Comparison of ENCODE assay signal across 1 cellular context in the genomic region with DNA sequence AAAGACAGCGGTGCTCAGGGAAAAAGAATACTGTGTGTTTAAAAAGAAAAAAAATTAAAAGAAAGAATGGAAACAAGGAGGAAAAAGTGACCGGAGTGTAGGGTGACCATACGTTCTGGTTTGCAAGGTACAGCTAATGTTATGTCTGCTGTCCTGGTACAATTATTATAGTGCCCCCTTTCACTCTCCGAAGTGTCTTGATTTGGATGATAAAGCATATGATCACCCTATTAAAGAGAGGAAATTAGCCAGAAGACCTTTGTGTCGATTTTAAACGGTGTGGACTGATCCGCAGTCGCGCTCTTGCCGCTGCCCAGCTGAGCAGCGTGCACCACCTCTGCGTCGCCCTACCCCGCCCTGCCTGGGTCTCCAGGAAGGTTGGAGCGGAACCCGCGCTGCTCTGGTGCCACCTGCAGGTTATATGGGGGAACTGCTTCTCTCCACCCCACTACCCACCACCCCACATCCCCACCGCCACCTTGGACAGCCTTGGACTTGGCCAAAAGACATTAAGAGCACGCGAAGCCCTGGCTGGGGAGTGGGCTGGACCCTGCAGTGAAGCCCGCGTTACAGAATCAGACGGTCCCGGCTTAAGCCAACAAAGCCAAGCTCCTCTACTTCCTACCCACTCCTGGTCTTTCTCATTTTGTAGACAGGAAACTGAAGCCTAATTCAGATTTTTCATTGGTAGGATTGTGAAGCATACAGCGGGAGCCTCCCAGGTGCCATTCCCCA.
TF ChIP-seq lines count a peak whose summit lies in the region.

No MANE protein-coding gene starts in this region.

TF ChIP-seq in Ishikawa, 13 proteins besides CTCF, POLR2A, EP300 and RAD21 (continued from another document):
- TF ChIP-seq, protein P1, sequence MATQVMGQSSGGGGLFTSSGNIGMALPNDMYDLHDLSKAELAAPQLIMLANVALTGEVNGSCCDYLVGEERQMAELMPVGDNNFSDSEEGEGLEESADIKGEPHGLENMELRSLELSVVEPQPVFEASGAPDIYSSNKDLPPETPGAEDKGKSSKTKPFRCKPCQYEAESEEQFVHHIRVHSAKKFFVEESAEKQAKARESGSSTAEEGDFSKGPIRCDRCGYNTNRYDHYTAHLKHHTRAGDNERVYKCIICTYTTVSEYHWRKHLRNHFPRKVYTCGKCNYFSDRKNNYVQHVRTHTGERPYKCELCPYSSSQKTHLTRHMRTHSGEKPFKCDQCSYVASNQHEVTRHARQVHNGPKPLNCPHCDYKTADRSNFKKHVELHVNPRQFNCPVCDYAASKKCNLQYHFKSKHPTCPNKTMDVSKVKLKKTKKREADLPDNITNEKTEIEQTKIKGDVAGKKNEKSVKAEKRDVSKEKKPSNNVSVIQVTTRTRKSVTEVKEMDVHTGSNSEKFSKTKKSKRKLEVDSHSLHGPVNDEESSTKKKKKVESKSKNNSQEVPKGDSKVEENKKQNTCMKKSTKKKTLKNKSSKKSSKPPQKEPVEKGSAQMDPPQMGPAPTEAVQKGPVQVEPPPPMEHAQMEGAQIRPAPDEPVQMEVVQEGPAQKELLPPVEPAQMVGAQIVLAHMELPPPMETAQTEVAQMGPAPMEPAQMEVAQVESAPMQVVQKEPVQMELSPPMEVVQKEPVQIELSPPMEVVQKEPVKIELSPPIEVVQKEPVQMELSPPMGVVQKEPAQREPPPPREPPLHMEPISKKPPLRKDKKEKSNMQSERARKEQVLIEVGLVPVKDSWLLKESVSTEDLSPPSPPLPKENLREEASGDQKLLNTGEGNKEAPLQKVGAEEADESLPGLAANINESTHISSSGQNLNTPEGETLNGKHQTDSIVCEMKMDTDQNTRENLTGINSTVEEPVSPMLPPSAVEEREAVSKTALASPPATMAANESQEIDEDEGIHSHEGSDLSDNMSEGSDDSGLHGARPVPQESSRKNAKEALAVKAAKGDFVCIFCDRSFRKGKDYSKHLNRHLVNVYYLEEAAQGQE (IDR thresholded peaks at IDR 0.05; ENCODE audit: low read depth), result no peak
- no peak for TF ChIP-seq YY1 (IDR thresholded peaks at IDR 0.05; ENCODE audit: low read depth)
- TF ChIP-seq EGR1 (IDR thresholded peaks at IDR 0.05), result no peak
- TF ChIP-seq FOXM1 (IDR thresholded peaks at IDR 0.05; ENCODE audit: borderline replicate concordance, low read depth), result no peak
- TF ChIP-seq CEBPB (IDR thresholded peaks at IDR 0.05), result no peak
- TF ChIP-seq, protein P2, sequence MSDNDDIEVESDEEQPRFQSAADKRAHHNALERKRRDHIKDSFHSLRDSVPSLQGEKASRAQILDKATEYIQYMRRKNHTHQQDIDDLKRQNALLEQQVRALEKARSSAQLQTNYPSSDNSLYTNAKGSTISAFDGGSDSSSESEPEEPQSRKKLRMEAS (IDR thresholded peaks at IDR 0.05), result peak; percentile 71
TF ChIP-seq in Ishikawa: peak in this region for 2.
